In the genomic region with DNA sequence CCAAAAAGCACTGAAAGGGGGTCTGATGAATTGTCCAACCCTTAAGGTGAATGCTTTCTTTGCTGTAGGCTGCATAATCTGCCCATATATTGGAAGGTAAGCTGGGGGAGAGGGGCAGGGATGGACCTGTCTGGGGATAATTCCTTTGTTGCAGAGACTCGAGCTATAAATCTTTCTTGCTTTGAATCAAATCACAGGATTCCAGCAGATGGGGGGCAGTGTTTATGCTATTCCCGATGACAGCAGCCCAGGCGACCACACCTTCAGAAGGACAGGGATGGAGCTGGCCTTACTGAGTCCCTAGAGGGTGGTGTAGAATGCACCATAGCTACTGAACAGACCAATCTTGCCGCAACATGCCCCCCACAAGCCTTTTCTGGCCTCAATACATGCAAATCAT, we compare ENCODE assay signal across 18 cellular contexts. TPM values are rescaled to one million over a fixed set of nuclear protein-coding genes. Genes with fewer than 3 reads are reported as not detected.
A peak's percentile ranks its signal among the peaks of the same experiment; 100 is the strongest.
DNase-seq lines count a peak whose midpoint lies in the region; ATAC-seq and TF ChIP-seq lines count a peak whose summit lies in the region.
"Had no signal": no experiment of that assay in that cellular context is flagged by ENCODE, and none has a peak within 500 bp of the region (broad histone marks: within the 10 kb centered on the region; RNA-seq: fewer than 3 reads in every experiment).

No MANE protein-coding gene starts in this region.

- no peak overlapping the region for H4K8ac ChIP-seq in H9 (replicated peaks; ENCODE audit: insufficient read length, low read depth, low read length)

- H3K9me3 Mint-ChIP-seq in H9 (peaks cover 3 to 6% of the 10 kb centered on the region in 2 experiments; a peak in 4 of 5 replicates), T-cell (no peaks in the 10 kb centered on the region)
- no peaks in the 10 kb centered on the region for H3K9me3 Mint-ChIP-seq in activated naive CD8-positive, alpha-beta T cell treated with anti-CD3 and anti-CD28 coated beads, Interleukin-2, amount 50 U/mL, for 24 hours
- H3K9me3 Mint-ChIP-seq: activated naive CD8-positive, alpha-beta T cell treated with anti-CD3 and anti-CD28 coated beads, Interleukin-2, amount 10 ng/mL, durations not matched to agents 7 days and 5 days; activated T-cell treated with anti-CD3 and anti-CD28 coated beads, Interleukin-2, amount 50 U/mL, for 4 hours; memory B cell had no signal

- no peak overlapping the region for H2AFZ ChIP-seq in H9 (ENCODE audit: low read length)
- H2AFZ ChIP-seq: parathyroid adenoma had no signal

- H3K4me3 ChIP-seq in iPS-18a (ENCODE audit: low read length) = peak overlapping the region; percentile 81
- peak overlapping the region; percentile 77 for H3K4me3 ChIP-seq in skeletal muscle satellite cell (ENCODE audit: low read length)
- H3K4me3 ChIP-seq: BLaER1 had no signal

- H2BK12ac ChIP-seq in H9 (ENCODE audit: insufficient read length, low read depth, low read length) = no peak overlapping the region

- H3K4me1 ChIP-seq in H9 (ENCODE audit: insufficient read depth, low read length) (peaks cover 27% of the 10 kb centered on the region), iPS-18a (ENCODE audit: control insufficient read depth, low read depth, low read length) (peaks cover 53% of the 10 kb centered on the region), skeletal muscle satellite cell (ENCODE audit: control insufficient read depth, insufficient read depth, low read length) (peaks cover 27% of the 10 kb centered on the region)

- H3K4me2 ChIP-seq in H9 (ENCODE audit: insufficient read depth, insufficient read length, low read length) = peak overlapping the region; percentile 82
- peak overlapping the region; percentile 91 for H3K4me2 ChIP-seq in skeletal muscle satellite cell (ENCODE audit: low read length)

- no peaks in the 10 kb centered on the region for H3K79me1 ChIP-seq in H9 (ENCODE audit: insufficient read depth, low read depth, low read length, poor library complexity, severe bottlenecking)

- H3K23ac ChIP-seq in H9 (ENCODE audit: insufficient read length, low read depth, low read length) = no peak overlapping the region

- peak overlapping the region; percentile 94 to 98 for H3K4me3 Mint-ChIP-seq in H9
- no peak overlapping the region for H3K4me3 Mint-ChIP-seq in T-cell
- no peak overlapping the region for H3K4me3 Mint-ChIP-seq in activated naive CD8-positive, alpha-beta T cell treated with anti-CD3 and anti-CD28 coated beads, Interleukin-2, amount 50 U/mL, for 24 hours
- H3K4me3 Mint-ChIP-seq: activated naive CD8-positive, alpha-beta T cell treated with anti-CD3 and anti-CD28 coated beads, Interleukin-2, amount 10 ng/mL, durations not matched to agents 7 days and 5 days; activated T-cell treated with anti-CD3 and anti-CD28 coated beads, Interleukin-2, amount 50 U/mL, for 4 hours; memory B cell had no signal

- no peak overlapping the region for H3K14ac ChIP-seq in H9 (ENCODE audit: insufficient read depth, low read length)

- peaks cover 34% of the 10 kb centered on the region for H3K23me2 ChIP-seq in H9 (ENCODE audit: insufficient read length, low read depth, low read length, poor library complexity, severe bottlenecking)

- ATAC-seq in T-cell (replicated peaks in 1 of 4) (no peak), GM19351 (IDR thresholded peaks at IDR 0.05; ENCODE audit: unreplicated experiment) (no peak)
- no peak for ATAC-seq in activated naive CD8-positive, alpha-beta T cell treated with anti-CD3 and anti-CD28 coated beads, Interleukin-2, amount 50 U/mL, for 24 hours
- ATAC-seq: activated T-cell treated with anti-CD3 and anti-CD28 coated beads, Interleukin-2, amount 50 U/mL, for 4 hours; esophagus mucosa had no signal

- H2BK120ac ChIP-seq in H9 (ENCODE audit: low read depth, low read length, poor library complexity, severe bottlenecking) = no peak overlapping the region

- CTCF ChIA-PET in T-cell (lab: Charles Lee) = interaction anchor here in 1 of 2 donors (0.7 kb wide), 1 partner anchor 21 kb away, joined by 3 read pairs; no protein-coding TSS in a partner anchor

- H2BK5ac ChIP-seq in H9 (ENCODE audit: insufficient read length, low read length) = no peak overlapping the region

- no peak for DNase-seq in H9
- DNase-seq in caudate nucleus (lab: John Stamatoyannopoulos, UW) = no peak
- no peak for DNase-seq in T-cell
- no peak for DNase-seq in activated naive CD8-positive, alpha-beta T cell treated with anti-CD3 and anti-CD28 coated beads, Interleukin-2, amount 50 U/mL, for 24 hours
- no peak for DNase-seq in cerebellar cortex (ENCODE audit: low spot score)
- DNase-seq: activated naive CD8-positive, alpha-beta T cell treated with anti-CD3 and anti-CD28 coated beads, Interleukin-2, amount 10 ng/mL, durations not matched to agents 7 days and 5 days; activated T-cell treated with anti-CD3 and anti-CD28 coated beads, Interleukin-2, amount 50 U/mL, for 4 hours; DMS79; hypothalamus; NK-92 treated with Interleukin-12 subunit alpha and Interleukin-12 subunit beta, amount 100 ng/mL, for 24 hours; T1000 had no signal

- H3K18ac ChIP-seq in H9 (ENCODE audit: insufficient read length, low read depth, low read length) = no peak overlapping the region

- no peak overlapping the region for H2AK5ac ChIP-seq in H9 (ENCODE audit: insufficient read length, low read length)

- H2BK15ac ChIP-seq in H9 (ENCODE audit: low read depth, low read length) = no peak overlapping the region

- H3K27ac Mint-ChIP-seq in H9 (peak overlapping the region in 2 of 3 experiments; percentile 44 to 97; a peak in 2 of 7 replicates), T-cell (no peak overlapping the region)
- no peak overlapping the region for H3K27ac Mint-ChIP-seq in activated naive CD8-positive, alpha-beta T cell treated with anti-CD3 and anti-CD28 coated beads, Interleukin-2, amount 50 U/mL, for 24 hours
- H3K27ac Mint-ChIP-seq: activated naive CD8-positive, alpha-beta T cell treated with anti-CD3 and anti-CD28 coated beads, Interleukin-2, amount 10 ng/mL, durations not matched to agents 7 days and 5 days; memory B cell had no signal

- POLR2A ChIA-PET in T-cell (lab: Charles Lee) = no interaction called here

- H4K91ac ChIP-seq in H9 (ENCODE audit: insufficient read length, low read depth, low read length) = no peak overlapping the region

- no peak overlapping the region for H2BK20ac ChIP-seq in H9 (ENCODE audit: low read depth, low read length, poor library complexity, severe bottlenecking)

- peaks cover 71 to 73% of the 10 kb centered on the region in 2 experiments for H3K4me1 Mint-ChIP-seq in H9
- peaks cover 10 to 22% (median 18%) of the 10 kb centered on the region in 3 donors for H3K4me1 Mint-ChIP-seq in T-cell
- H3K4me1 Mint-ChIP-seq in activated naive CD8-positive, alpha-beta T cell treated with anti-CD3 and anti-CD28 coated beads, Interleukin-2, amount 50 U/mL, for 24 hours = peaks cover 7% of the 10 kb centered on the region

- no peak overlapping the region for H3K27ac ChIP-seq in H9 (ENCODE audit: insufficient read length, low read depth, low read length)
- H3K27ac ChIP-seq in caudate nucleus (ENCODE audit: low read depth, low read length) = peak overlapping the region; percentile 8
- no peak overlapping the region for H3K27ac ChIP-seq in iPS-18a (ENCODE audit: low read length)
- H3K27ac ChIP-seq: BLaER1, parathyroid adenoma had no signal

- H3K27me3 Mint-ChIP-seq in H9 (ENCODE audit: low read depth) (no peaks in the 10 kb centered on the region), T-cell (peaks cover 29 to 39% of the 10 kb centered on the region in 2 donors)
- peaks cover 50% of the 10 kb centered on the region for H3K27me3 Mint-ChIP-seq in activated naive CD8-positive, alpha-beta T cell treated with anti-CD3 and anti-CD28 coated beads, Interleukin-2, amount 50 U/mL, for 24 hours

- H4K20me1 ChIP-seq in H9 (ENCODE audit: control insufficient read depth, insufficient read depth, insufficient read length) = peaks cover 5% of the 10 kb centered on the region

- H3K27me3 ChIP-seq in H9 (ENCODE audit: insufficient read depth, low read length) (no peaks in the 10 kb centered on the region), iPS-18a (ENCODE audit: control insufficient read depth, insufficient read depth, low read length) (no peaks in the 10 kb centered on the region), skeletal muscle satellite cell (ENCODE audit: control insufficient read depth, insufficient read depth, low read length) (peaks cover 14% of the 10 kb centered on the region)

- no peak overlapping the region for H3K56ac ChIP-seq in H9 (ENCODE audit: insufficient read length, low read depth, low read length)

- H3T11ph ChIP-seq in H9 (ENCODE audit: low read length) = no peak overlapping the region

- H3K36me3 ChIP-seq in iPS-18a (ENCODE audit: control insufficient read depth, low read depth, low read length) = peaks cover 58% of the 10 kb centered on the region
- H3K36me3 ChIP-seq in skeletal muscle satellite cell (ENCODE audit: insufficient read depth, low read length) = no peaks in the 10 kb centered on the region

- no peaks in the 10 kb centered on the region for H3K9me3 ChIP-seq in H9 (ENCODE audit: control insufficient read depth, low read depth, low read length)
- H3K9me3 ChIP-seq in iPS-18a (ENCODE audit: control insufficient read depth, low read depth, low read length) = no peaks in the 10 kb centered on the region
- no peaks in the 10 kb centered on the region for H3K9me3 ChIP-seq in skeletal muscle satellite cell (replicated peaks; ENCODE audit: low read length)
- H3K9me3 ChIP-seq: BLaER1 had no signal

- H3K4ac ChIP-seq in H9 (ENCODE audit: low read depth, low read length) = no peak overlapping the region

- H3K9ac ChIP-seq in H9 (ENCODE audit: extremely low read depth, insufficient read length, low read length) = peak overlapping the region; percentile 22
- no peak overlapping the region for H3K9ac ChIP-seq in iPS-18a (ENCODE audit: low read length)
- H3K9ac ChIP-seq in skeletal muscle satellite cell (ENCODE audit: low read depth, low read length) = no peak overlapping the region
- H3K9ac ChIP-seq: parathyroid adenoma had no signal

- H4K5ac ChIP-seq in H9 (ENCODE audit: insufficient read length, low read depth, low read length) = no peak overlapping the region

- H3K79me2 ChIP-seq in H9 (ENCODE audit: insufficient read depth, low read length) = peaks cover 73% of the 10 kb centered on the region

- WGBS in H9 (ENCODE audit: extremely low coverage, insufficient read length, low lambda C conversion rate) = no CpG with 5 or more reads among the region's 4 CpGs

- no peak for TF ChIP-seq CTCF in H9 (conservative IDR thresholded peaks at IDR 0.05)

- H3K36me3 Mint-ChIP-seq in H9 (ENCODE audit: insufficient read depth in 1 of 3, low read depth in 3 of 3) = peaks cover 61 to 69% (median 69%) of the 10 kb centered on the region in 3 experiments
- no peaks in the 10 kb centered on the region for H3K36me3 Mint-ChIP-seq in T-cell
- no peaks in the 10 kb centered on the region for H3K36me3 Mint-ChIP-seq in activated naive CD8-positive, alpha-beta T cell treated with anti-CD3 and anti-CD28 coated beads, Interleukin-2, amount 50 U/mL, for 24 hours (ENCODE audit: low read depth)
- H3K36me3 Mint-ChIP-seq: activated naive CD8-positive, alpha-beta T cell treated with anti-CD3 and anti-CD28 coated beads, Interleukin-2, amount 10 ng/mL, durations not matched to agents 7 days and 5 days; memory B cell had no signal

RNA-seq across cellular contexts. Expression of gene PODXL, which starts 2.5 kb away (rescaled TPM):
- total RNA-seq in H9 (2021) (727 and 732 TPM in 2 replicates), T-cell (1 to 10 TPM in 3 of 5 donors, under 1 TPM in 2; 0.63 to 2.6 (median 1.5) TPM)
- total RNA-seq in skeletal muscle satellite cell (2012; rRNA removed) = 3.5 and 11.6 TPM in 2 replicates

Comparison
In these comparisons a context has a peak if more than half of its experiments do, and no peak if none do; other contexts are left out.
1. H3K27ac Mint-ChIP-seq: peak in H9 (2 of 3); none in T-cell (0 of 2) and activated naive CD8-positive, alpha-beta T cell treated with anti-CD3 and anti-CD28 coated beads, Interleukin-2, amount 50 U/mL, for 24 hours (single experiment).
2. H3K4me3 Mint-ChIP-seq: peak in H9 (2 of 2); none in T-cell (0 of 3) and activated naive CD8-positive, alpha-beta T cell treated with anti-CD3 and anti-CD28 coated beads, Interleukin-2, amount 50 U/mL, for 24 hours (single experiment).
3. RNA of gene PODXL, which starts 2.5 kb away (total RNA-seq): 727 to 732 TPM in H9; 0.63 to 2.6 TPM in T-cell; every median in the first group is over 100 times any median in the second.